In genomic region chrX:76149842-76150204, GRCh38 we compare ENCODE assay signal across 8 cellular contexts. TPM values are rescaled to one million over a fixed set of nuclear protein-coding genes. Genes with fewer than 3 reads are reported as not detected.
DNase-seq lines count a peak whose midpoint lies in the region; ATAC-seq, FAIRE-seq and TF ChIP-seq lines count a peak whose summit lies in the region.
"Not testable (repeated sequence)": the region's sequence is repeated elsewhere in the genome, so short reads cannot be mapped to it uniquely, and the experiment has no call there.

No MANE protein-coding gene starts in this region.

- TF ChIP-seq RAD21 in GM12878 (IDR thresholded peaks at IDR 0.05; ENCODE audit: insufficient read depth, low read depth, low read length) = not testable (repeated sequence)

- H3K27ac ChIP-seq in GM23338 (ENCODE audit: low read depth); GM12878 (ENCODE audit: control insufficient read depth, insufficient read depth); aorta (ENCODE audit: low read depth in 1 of 2, low read length in 2 of 2): not testable (repeated sequence)

- not testable (repeated sequence) for H3K36me3 ChIP-seq in GM23338 (ENCODE audit: insufficient read depth); GM12878 (ENCODE audit: control insufficient read depth in 2 of 2, insufficient read depth in 2 of 2, low read length in 1 of 2); aorta (ENCODE audit: control insufficient read depth in 1 of 2, insufficient read depth in 2 of 2, low read length in 1 of 2)

- RAD21 ChIA-PET in GM12878 (lab: Charles Lee; ENCODE audit: unreplicated experiment) = not testable (repeated sequence)

- not testable (repeated sequence) for H3K36me3 Mint-ChIP-seq in GM23338 (ENCODE audit: low read depth)

- H3K27me3 ChIP-seq in GM23338 (ENCODE audit: insufficient read depth); GM12878 (replicated peaks in 1 of 2; ENCODE audit: control insufficient read depth in 2 of 2, insufficient read depth in 2 of 2, low read length in 1 of 2); aorta (ENCODE audit: control insufficient read depth in 1 of 2, insufficient read depth in 2 of 2, low read length in 1 of 2): not testable (repeated sequence)

- FAIRE-seq in GM12878 (lab: Jason Lieb, UNC) = not testable (repeated sequence)

- not testable (repeated sequence) for H4K20me1 ChIP-seq in GM23338 (replicated peaks; ENCODE audit: insufficient read depth); GM12878 (ENCODE audit: control insufficient read depth, insufficient read depth)

- H3K4me2 ChIP-seq in GM23338; GM12878 (ENCODE audit: control insufficient read depth, insufficient read depth): not testable (repeated sequence)

- DNase-seq in GM23338 (ENCODE audit: low spot score); GM12878 (ENCODE audit: low read depth, low spot score); left lobe of liver (ENCODE audit: low spot score); aorta: not testable (repeated sequence)

- TF ChIP-seq CTCF in GM23338 (conservative IDR thresholded peaks at IDR 0.05; ENCODE audit: low read depth in 2 of 2); GM12878 (IDR thresholded peaks at IDR 0.05 in 2 of 3, conservative IDR thresholded peaks at IDR 0.05 in 1 of 3; ENCODE audit: control insufficient read depth in 2 of 3, extremely low read depth in 1 of 3, insufficient read depth in 1 of 3, low read depth in 3 of 3, low read length in 3 of 3): not testable (repeated sequence)

- H3K79me2 ChIP-seq in GM23338 (replicated peaks; ENCODE audit: insufficient read depth); GM12878 (ENCODE audit: control insufficient read depth, insufficient read depth, low read length): not testable (repeated sequence)

- intact Hi-C loops in GM12878 (cut with micrococcal nuclease; ENCODE audit: unreplicated experiment) = loop anchor here (5.0 kb wide), 2 partner anchors 1113 to 1747 kb away; partner anchors contain the start of genes COX7B and MAGT1
- intact Hi-C loops in aorta (cut with DNase I) = not testable (repeated sequence)

- H3K4me1 Mint-ChIP-seq in GM23338 = peaks cover 14% of the 10 kb centered on the region; the same call in 2 of the 3 replicates

- H3K4me3 Mint-ChIP-seq in GM23338 = not testable (repeated sequence)

- not testable (repeated sequence) for H3K9me3 Mint-ChIP-seq in GM23338

- H3K4me1 ChIP-seq in GM23338 (ENCODE audit: insufficient read depth) = peaks cover 19% of the 10 kb centered on the region
- not testable (repeated sequence) for H3K4me1 ChIP-seq in GM12878 (ENCODE audit: control insufficient read depth, insufficient read depth, low read length); aorta (ENCODE audit: control insufficient read depth in 1 of 2, insufficient read depth in 2 of 2, low read length in 2 of 2)

- H3K27me3 Mint-ChIP-seq in GM23338 (ENCODE audit: insufficient read depth, low read depth, poor library complexity) = not testable (repeated sequence)

- not testable (repeated sequence) for H3F3A ChIP-seq in GM23338 (replicated peaks; ENCODE audit: low read depth)

- ATAC-seq in GM18867 (IDR thresholded peaks at IDR 0.05; ENCODE audit: unreplicated experiment) = peak; percentile 4
- ATAC-seq in GM19467 (IDR thresholded peaks at IDR 0.05; ENCODE audit: unreplicated experiment) = peak; percentile 2
- peak; percentile 12; the same call in 2 of the 3 replicates for ATAC-seq in GM23338
- peak; percentile 2 for ATAC-seq in HG02938 (IDR thresholded peaks at IDR 0.05; ENCODE audit: unreplicated experiment)
- peak; percentile 2 for ATAC-seq in HG03520 (IDR thresholded peaks at IDR 0.05; ENCODE audit: unreplicated experiment)
- ATAC-seq in GM12878 = peak; percentile 13
- peak; percentile 43 for ATAC-seq in left lobe of liver
- ATAC-seq in aorta (ENCODE audit: low FRiP score) = peak; percentile 60

- CTCF ChIA-PET in GM12878 (lab: Yijun Ruan, JAX) = not testable (repeated sequence)

- not testable (repeated sequence) for H3K4me3 ChIP-seq in GM23338; GM12878; aorta (ENCODE audit: low read length in 2 of 2)

- TSS peak; percentile 97 for BruUV-seq in GM12878 (replicated peaks; lab: Mats Ljungman, UMichigan)

- H2AFZ ChIP-seq in GM23338; GM12878 (ENCODE audit: control insufficient read depth, low read depth, low read length): not testable (repeated sequence)

- SMC1A ChIA-PET in GM12878 (lab: Charles Lee; ENCODE audit: uncharacterized antibody, unreplicated experiment) = not testable (repeated sequence)

- no CpG with 5 or more reads among the region's 23 CpGs for WGBS in GM12878 (ENCODE audit: insufficient coverage, insufficient replicate concordance, low lambda C conversion rate, missing lambda C conversion rate)
- WGBS in aorta, 2 donors = no CpG with 5 or more reads among the region's 23 CpGs

- TF ChIP-seq POLR2A in GM12878 (IDR thresholded peaks at IDR 0.05; ENCODE audit: low read depth, low read length) = not testable (repeated sequence)

- TF ChIP-seq EP300 in GM12878 (IDR thresholded peaks at IDR 0.05; ENCODE audit: borderline replicate concordance in 1 of 2, control insufficient read depth in 1 of 2, low read depth in 2 of 2, low read length in 2 of 2) = not testable (repeated sequence)

- H3K9me2 ChIP-seq in GM23338 (ENCODE audit: insufficient read depth) = not testable (repeated sequence)

- not testable (repeated sequence) for H3K9me3 ChIP-seq in GM12878 (replicated peaks; ENCODE audit: control insufficient read depth, insufficient read depth, low read length); aorta (ENCODE audit: control insufficient read depth, low read length)

- POLR2A ChIA-PET in GM12878 (lab: Charles Lee) = not testable (repeated sequence)

- not testable (repeated sequence) for H3K9ac ChIP-seq in GM12878 (ENCODE audit: control insufficient read depth, insufficient read depth, low read length)

- in situ Hi-C loops in GM12878 (cut with MboI) = loop anchor here (25.0 kb wide), 1 partner anchor 1113 kb away; no protein-coding TSS in a partner anchor

- not testable (repeated sequence) for H3K27ac Mint-ChIP-seq in GM23338

RNA-seq across cellular contexts. Expression of gene PBDC1, which starts 23.0 kb away (rescaled TPM):
- 27.9 and 33.3 TPM in 2 replicates for total RNA-seq in GM23338 (2014; rRNA removed; shearing (Covaris generic))
- polyA plus RNA-seq in GM23338 (2016; fragmentation: Nextera tagmentation; extraction: Ambion mirVana) (83.0 and 93.5 TPM in 2 replicates), GM12878 (2011; rRNA removed) (33.4 and 40.2 TPM in 2 replicates), GM12878 (2014; fragmentation: Illumina TruSeq; extraction: Trizol) (59.7 and 71.9 TPM in 2 replicates), GM12878 (2014; fragmentation: Nextera tagmentation; extraction: Ambion mirVana) (100 to 1,000 TPM in 1 of 2 experiments, 10 to 100 TPM in 1; 78.1 to 106 TPM), GM12878 (2014; rRNA removed) (22.3 and 30.9 TPM in 2 replicates), GM12878 (2016; fragmentation: Nextera tagmentation; extraction: Ambion mirVana) (10 to 100 TPM; 47.6 to 50.5 TPM), aorta (10 to 100 TPM; 27.4 to 28.8 TPM)
- 5.1 and 7.8 TPM in 2 replicates for total RNA-seq in GM12878 (2013; cell fraction: nucleolus; rRNA removed)
- total RNA-seq in GM12878 (2014; rRNA removed) (8.7 and 12.9 TPM in 2 replicates), GM12878 (2014; rRNA removed; fragmentation: Illumina TruSeq; extraction: Trizol) (20.6 and 24.0 TPM in 2 replicates), GM12878 (2021) (23.3 and 23.7 TPM in 2 replicates), left lobe of liver (11.8 TPM), aorta (10 to 100 TPM; 20.0 to 20.7 TPM)
- 24.6 TPM for polyA plus RNA-seq in GM12878 (2011; ENCODE audit: low read depth)
- polyA plus RNA-seq in GM12878 (2011; cell fraction: cytosol; rRNA removed) = 25.9 and 28.0 TPM in 2 replicates
- polyA plus RNA-seq in GM12878 (2011; cell fraction: nucleus; rRNA removed) = 12.3 and 14.1 TPM in 2 replicates
- 30.4 and 40.7 TPM in 2 replicates for polyA plus RNA-seq in GM12878 (2012)
- polyA minus RNA-seq in GM12878 (2011; rRNA and poly(A)+ RNA removed) = 16.5 and 22.0 TPM in 2 replicates
- 5.1 and 6.8 TPM in 2 replicates for polyA minus RNA-seq in GM12878 (2011; cell fraction: cytosol; rRNA and poly(A)+ RNA removed)
- 3.6 and 7.2 TPM in 2 replicates for polyA minus RNA-seq in GM12878 (2011; cell fraction: nucleus; rRNA and poly(A)+ RNA removed)

Comparison
In these comparisons a context has a peak if more than half of its experiments do, and no peak if none do; other contexts are left out.
1. ATAC-seq: peak in every context shown above with its lines; median percentile 60 in aorta; 43 in left lobe of liver; 13 in GM12878; 12 in GM23338; 4 in GM18867; 2 in GM19467; 2 in HG02938; 2 in HG03520.